Comparison of ENCODE assay signal across 11 cellular contexts in the genomic region with DNA sequence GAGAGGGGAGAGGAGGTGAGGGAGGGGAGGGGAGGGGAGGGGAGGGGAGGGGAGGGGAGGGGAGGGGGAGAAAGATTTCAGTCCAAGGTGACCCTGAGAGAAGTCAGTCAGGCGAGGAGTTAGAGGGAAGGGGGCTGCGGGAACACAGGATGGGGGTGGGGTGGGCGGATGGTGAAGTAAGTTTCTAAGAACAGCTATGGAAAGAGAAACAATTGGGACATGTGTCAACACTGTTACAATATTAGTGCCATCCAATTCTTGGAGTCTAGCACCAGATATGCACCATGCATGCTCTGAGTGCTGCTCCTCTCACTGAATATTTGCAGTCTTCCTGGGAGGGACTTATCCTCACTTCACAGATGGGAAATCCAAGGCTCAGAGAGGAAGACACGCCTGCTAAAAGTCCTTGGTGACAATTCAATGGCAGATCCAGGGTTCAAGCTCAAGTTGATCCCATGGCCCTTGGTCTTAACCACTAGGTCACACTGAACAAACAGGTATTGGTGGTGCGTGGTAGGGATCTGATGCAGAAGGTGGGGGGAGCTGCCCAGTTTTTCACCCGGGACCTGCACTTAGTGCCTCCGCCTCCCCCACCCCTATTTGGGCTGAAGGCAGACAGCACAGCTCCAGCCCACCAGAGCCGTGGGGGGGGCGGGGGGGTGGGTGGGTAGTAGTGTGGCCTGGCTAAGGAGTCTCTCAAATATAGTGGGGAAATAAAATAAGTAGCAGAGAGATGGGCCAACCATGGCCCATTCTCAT. TPM values are rescaled to one million over a fixed set of nuclear protein-coding genes. Genes with fewer than 3 reads are reported as not detected.
A peak's percentile ranks its signal among the peaks of the same experiment; 100 is the strongest.
DNase-seq lines count a peak whose midpoint lies in the region; ATAC-seq, FAIRE-seq and TF ChIP-seq lines count a peak whose summit lies in the region.
"Had no signal": no experiment of that assay in that cellular context is flagged by ENCODE, and none has a peak within 500 bp of the region (broad histone marks: within the 10 kb centered on the region; RNA-seq: fewer than 3 reads in every experiment).

No MANE protein-coding gene starts in this region.

- H2AFZ ChIP-seq in HepG2 (ENCODE audit: low read length), result no peak overlapping the region

- POLR2A ChIA-PET in HepG2 (lab: Yijun Ruan, JAX), result interaction anchor here (1.0 to 4.3 kb wide), 3 partner anchors 9 to 81 kb away, joined by 3 to 28 read pairs (median 9); no protein-coding TSS in a partner anchor

- H3K4me1 Mint-ChIP-seq in activated CD8-positive, alpha-beta memory T cell treated with anti-CD3 and anti-CD28 coated beads, Interleukin-2, amount 10 ng/mL, durations not matched to agents 7 days and 5 days, result peaks cover 77% of the 10 kb centered on the region
- H3K4me1 Mint-ChIP-seq in activated T-helper 1 cell treated with anti-CD3 and anti-CD28 coated beads, Interleukin-12 subunit alpha, Interleukin-12 subunit beta, Interleukin-2, Interleukin-4 antibody, amounts not matched to agents 30 ng/mL and 10 ng/mL and 1 ng/mL, durations not matched to agents 14 hours and 24 hours and 36 hours (ENCODE audit: low read depth), result peaks cover 81% of the 10 kb centered on the region

- H3K4me3 ChIP-seq in HepG2 (replicated peaks in 1 of 3; ENCODE audit: insufficient read depth in 1 of 3, low read depth in 2 of 3, low read length in 3 of 3) (no peak overlapping the region), suprapubic skin (no peak overlapping the region)

- peak overlapping the region; percentile 66 for H3K27ac Mint-ChIP-seq in activated CD8-positive, alpha-beta memory T cell treated with anti-CD3 and anti-CD28 coated beads, Interleukin-2, amount 10 ng/mL, durations not matched to agents 7 days and 5 days
- H3K27ac Mint-ChIP-seq in activated T-helper 1 cell treated with anti-CD3 and anti-CD28 coated beads, Interleukin-12 subunit alpha, Interleukin-12 subunit beta, Interleukin-2, Interleukin-4 antibody, amounts not matched to agents 30 ng/mL and 10 ng/mL and 1 ng/mL, durations not matched to agents 14 hours and 24 hours and 36 hours, result peak overlapping the region; percentile 70

- no peaks in the 10 kb centered on the region for H3K36me3 ChIP-seq in HepG2 (replicated peaks in 1 of 2; ENCODE audit: control insufficient read depth in 1 of 2, insufficient read depth in 2 of 2, low read length in 2 of 2)
- H3K36me3 ChIP-seq in suprapubic skin, result no peaks in the 10 kb centered on the region

- no peaks in the 10 kb centered on the region for H4K20me1 ChIP-seq in HepG2 (ENCODE audit: insufficient read depth, low read length)

- H3K79me2 ChIP-seq in HepG2 (ENCODE audit: insufficient read depth, low read length), result peaks cover 18% of the 10 kb centered on the region

- no peak for ATAC-seq in activated CD8-positive, alpha-beta memory T cell treated with anti-CD3 and anti-CD28 coated beads, Interleukin-2, amount 10 ng/mL, durations not matched to agents 7 days and 5 days
- ATAC-seq in HepG2 (no peak; the same call in 2 of the 3 replicates), GM19395 (IDR thresholded peaks at IDR 0.05; ENCODE audit: unreplicated experiment) (no peak), GM19455 (IDR thresholded peaks at IDR 0.05; ENCODE audit: unreplicated experiment) (no peak), esophagus mucosa (no peak)

- in situ Hi-C loops in HepG2 (cut with HindIII; ENCODE audit: extremely low pct_ligation_motif_present, low pct_unique_long_range_greater_than_20kb), result no loop called here

- H3K27ac ChIP-seq in HepG2 (ENCODE audit: extremely low read length, insufficient read depth, low read length), result no peak overlapping the region
- peak overlapping the region; percentile 72 for H3K27ac ChIP-seq in suprapubic skin

- H3K9me3 ChIP-seq in HepG2 (ENCODE audit: low read length), result no peaks in the 10 kb centered on the region
- no peaks in the 10 kb centered on the region for H3K9me3 ChIP-seq in suprapubic skin

- peak overlapping the region; percentile 47 for H3K4me2 ChIP-seq in HepG2 (ENCODE audit: low read depth, low read length)

- TF ChIP-seq EP300 in HepG2 (IDR thresholded peaks at IDR 0.05; ENCODE audit: low read depth in 2 of 2, low read length in 2 of 2) (no peak), HepG2 (CRISPR knock-in tag; IDR thresholded peaks at IDR 0.05; ENCODE audit: borderline replicate concordance) (no peak), suprapubic skin (IDR thresholded peaks at IDR 0.05) (no peak)

- intact Hi-C loops in activated T-helper 1 cell treated with anti-CD3 and anti-CD28 coated beads, Interleukin-12 subunit alpha, Interleukin-12 subunit beta, Interleukin-2, Interleukin-4 antibody, amounts not matched to agents 30 ng/mL and 10 ng/mL and 1 ng/mL, durations not matched to agents 14 hours and 24 hours and 36 hours (cut with micrococcal nuclease), result no loop called here
- intact Hi-C loops in HepG2 (cut with micrococcal nuclease; ENCODE audit: unreplicated experiment), result no loop called here

- peak; percentile 49 for FAIRE-seq in HepG2 (lab: Jason Lieb, UNC)
- FAIRE-seq: keratinocyte, TTC549 had no signal

- peaks cover 94% of the 10 kb centered on the region for H3K4me1 ChIP-seq in HepG2 (ENCODE audit: insufficient read depth, low read length)
- H3K4me1 ChIP-seq in suprapubic skin, result peaks cover 91% of the 10 kb centered on the region

- CTCF ChIA-PET in activated CD8-positive, alpha-beta memory T cell treated with anti-CD3 and anti-CD28 coated beads, Interleukin-2, amount 10 ng/mL, durations not matched to agents 7 days and 5 days (lab: Charles Lee), result interaction anchor here (0.5 to 3.9 kb wide), 8 partner anchors 8 to 1786 kb away, joined by 3 to 29 read pairs (median 6); no protein-coding TSS in a partner anchor
- CTCF ChIA-PET in HepG2 (lab: Yijun Ruan, JAX; ENCODE audit: low intra/inter-chr PET ratio, low total read pairs), result no interaction called here

- DNase-seq in activated CD8-positive, alpha-beta memory T cell treated with anti-CD3 and anti-CD28 coated beads, Interleukin-2, amount 10 ng/mL, durations not matched to agents 7 days and 5 days, result no peak
- DNase-seq in activated CD8-positive, alpha-beta memory T cell treated with anti-CD3 and anti-CD28 coated beads, Interleukin-2, amount 50 U/mL, for 48 hours, result no peak
- no peak for DNase-seq in activated T-helper 1 cell treated with anti-CD3 and anti-CD28 coated beads, Interleukin-12 subunit alpha, Interleukin-12 subunit beta, Interleukin-2, Interleukin-4 antibody, amounts not matched to agents 30 ng/mL and 10 ng/mL and 1 ng/mL, durations not matched to agents 14 hours and 24 hours and 36 hours (ENCODE audit: low spot score)
- peak; percentile 59 for DNase-seq in HepG2 (ENCODE audit: low spot score)
- no peak for DNase-seq in suprapubic skin (ENCODE audit: low spot score in 2 of 2)
- DNase-seq: NCI-H748 treated with DMSO at 0.1 percent for 48 hours had no signal

- H3K27me3 Mint-ChIP-seq in activated CD8-positive, alpha-beta memory T cell treated with anti-CD3 and anti-CD28 coated beads, Interleukin-2, amount 10 ng/mL, durations not matched to agents 7 days and 5 days, result no peaks in the 10 kb centered on the region
- no peaks in the 10 kb centered on the region for H3K27me3 Mint-ChIP-seq in activated T-helper 1 cell treated with anti-CD3 and anti-CD28 coated beads, Interleukin-12 subunit alpha, Interleukin-12 subunit beta, Interleukin-2, Interleukin-4 antibody, amounts not matched to agents 30 ng/mL and 10 ng/mL and 1 ng/mL, durations not matched to agents 14 hours and 24 hours and 36 hours (ENCODE audit: insufficient read depth)

- no TSS peak for BruUV-seq in HepG2 (replicated peaks; lab: Mats Ljungman, UMichigan)

- 18% methylated on average over 9 of the region's 9 CpGs for WGBS in HepG2 (ENCODE audit: low lambda C conversion rate)
- WGBS in suprapubic skin, result 67% methylated on average over 9 of the region's 9 CpGs

- no peaks in the 10 kb centered on the region for H3K9me3 Mint-ChIP-seq in activated CD8-positive, alpha-beta memory T cell treated with anti-CD3 and anti-CD28 coated beads, Interleukin-2, amount 10 ng/mL, durations not matched to agents 7 days and 5 days (ENCODE audit: low read depth)
- no peaks in the 10 kb centered on the region for H3K9me3 Mint-ChIP-seq in activated T-helper 1 cell treated with anti-CD3 and anti-CD28 coated beads, Interleukin-12 subunit alpha, Interleukin-12 subunit beta, Interleukin-2, Interleukin-4 antibody, amounts not matched to agents 30 ng/mL and 10 ng/mL and 1 ng/mL, durations not matched to agents 14 hours and 24 hours and 36 hours

- no peak for TF ChIP-seq CTCF in HepG2 (CRISPR knock-in tag; IDR thresholded peaks at IDR 0.05)
- no peak for TF ChIP-seq CTCF in suprapubic skin (IDR thresholded peaks at IDR 0.05)

- TF ChIP-seq RAD21 in HepG2 (CRISPR knock-in tag; IDR thresholded peaks at IDR 0.05), result no peak

- TF ChIP-seq POLR2A in HepG2 (IDR thresholded peaks at IDR 0.05; ENCODE audit: insufficient read depth in 1 of 2, low read depth in 2 of 2, low read length in 2 of 2) (no peak), suprapubic skin (IDR thresholded peaks at IDR 0.05) (no peak)

- H3K36me3 Mint-ChIP-seq in activated CD8-positive, alpha-beta memory T cell treated with anti-CD3 and anti-CD28 coated beads, Interleukin-2, amount 10 ng/mL, durations not matched to agents 7 days and 5 days, result peaks cover 14% of the 10 kb centered on the region
- H3K36me3 Mint-ChIP-seq in activated T-helper 1 cell treated with anti-CD3 and anti-CD28 coated beads, Interleukin-12 subunit alpha, Interleukin-12 subunit beta, Interleukin-2, Interleukin-4 antibody, amounts not matched to agents 30 ng/mL and 10 ng/mL and 1 ng/mL, durations not matched to agents 14 hours and 24 hours and 36 hours (ENCODE audit: low read depth), result peaks cover 30% of the 10 kb centered on the region

- H3K9ac ChIP-seq in HepG2 (ENCODE audit: insufficient read depth, low read depth, low read length), result no peak overlapping the region

- H3K27me3 ChIP-seq in HepG2 (ENCODE audit: control insufficient read depth in 1 of 2, insufficient read depth in 2 of 2, low read length in 2 of 2) (no peaks in the 10 kb centered on the region), suprapubic skin (no peaks in the 10 kb centered on the region)

- H3K4me3 Mint-ChIP-seq in activated CD8-positive, alpha-beta memory T cell treated with anti-CD3 and anti-CD28 coated beads, Interleukin-2, amount 10 ng/mL, durations not matched to agents 7 days and 5 days, result no peak overlapping the region
- peak overlapping the region; percentile 54 for H3K4me3 Mint-ChIP-seq in activated T-helper 1 cell treated with anti-CD3 and anti-CD28 coated beads, Interleukin-12 subunit alpha, Interleukin-12 subunit beta, Interleukin-2, Interleukin-4 antibody, amounts not matched to agents 30 ng/mL and 10 ng/mL and 1 ng/mL, durations not matched to agents 14 hours and 24 hours and 36 hours

RNA-seq across cellular contexts. Expression of gene ECE1, which starts 42.6 kb away (rescaled TPM):
- 10 to 100 TPM; 46.6 to 87.5 TPM for total RNA-seq in activated CD8-positive, alpha-beta memory T cell treated with anti-CD3 and anti-CD28 coated beads, Interleukin-2, amount 10 ng/mL, durations not matched to agents 7 days and 5 days
- total RNA-seq in activated T-helper 1 cell treated with anti-CD3 and anti-CD28 coated beads, Interleukin-12 subunit alpha, Interleukin-12 subunit beta, Interleukin-2, Interleukin-4 antibody, amounts not matched to agents 30 ng/mL and 10 ng/mL and 1 ng/mL, durations not matched to agents 14 hours and 24 hours and 36 hours, result 139 and 140 TPM in 2 replicates
- total RNA-seq in HepG2 (2016; rRNA removed; fragmentation: Illumina TruSeq; extraction: Trizol) (11.1 and 21.2 TPM in 2 replicates), suprapubic skin (10 to 100 TPM; 40.8 to 64.2 (median 55.3) TPM), esophagus mucosa (18.2 TPM)
- total RNA-seq in HepG2 (2016; cell fraction: cytosol; rRNA removed; fragmentation: Illumina TruSeq; extraction: Trizol; ENCODE audit: low read depth), result 3.1 and 4.6 TPM in 2 replicates
- 8.0 and 21.1 TPM in 2 replicates for total RNA-seq in HepG2 (2016; cell fraction: insoluble cytoplasmic fraction; rRNA removed; fragmentation: Illumina TruSeq; extraction: Trizol)
- 5.2 and 6.6 TPM in 2 replicates for total RNA-seq in HepG2 (2016; cell fraction: membrane; rRNA removed; fragmentation: Illumina TruSeq; extraction: Trizol)
- 18.9 and 25.8 TPM in 2 replicates for total RNA-seq in HepG2 (2016; cell fraction: nucleus; rRNA removed; fragmentation: Illumina TruSeq; extraction: Trizol)
- polyA plus RNA-seq in HepG2 (2011; rRNA removed), result 13.5 and 17.0 TPM in 2 replicates
- 7.9 and 8.8 TPM in 2 replicates for polyA plus RNA-seq in HepG2 (2011; cell fraction: cytosol; rRNA removed)
- 20.3 and 20.8 TPM in 2 replicates for polyA plus RNA-seq in HepG2 (2011; cell fraction: nucleus; rRNA removed)
- 23.5 and 24.3 TPM in 2 replicates for polyA plus RNA-seq in HepG2 (2012)
- 1.8 TPM in 2 replicates for polyA plus RNA-seq in HepG2 (2016; cell fraction: cytosol; fragmentation: Illumina TruSeq; extraction: Trizol; ENCODE audit: low read depth)
- polyA plus RNA-seq in HepG2 (2016; cell fraction: insoluble cytoplasmic fraction; fragmentation: Illumina TruSeq; extraction: Trizol; ENCODE audit: low read depth), result 8.3 and 10.9 TPM in 2 replicates
- 2.8 and 3.4 TPM in 2 replicates for polyA plus RNA-seq in HepG2 (2016; cell fraction: membrane; fragmentation: Illumina TruSeq; extraction: Trizol; ENCODE audit: low read depth)
- 36.4 and 38.3 TPM in 2 replicates for polyA plus RNA-seq in HepG2 (2016; cell fraction: nucleus; fragmentation: Illumina TruSeq; extraction: Trizol; ENCODE audit: insufficient read depth, low read depth)
- 34.0 and 41.6 TPM in 2 replicates for polyA minus RNA-seq in HepG2 (2011; rRNA and poly(A)+ RNA removed; ENCODE audit: low replicate concordance)
- 9.9 and 11.8 TPM in 2 replicates for polyA minus RNA-seq in HepG2 (2011; cell fraction: cytosol; rRNA and poly(A)+ RNA removed)
- 11.3 and 11.4 TPM in 2 replicates for polyA minus RNA-seq in HepG2 (2011; cell fraction: nucleus; rRNA and poly(A)+ RNA removed)
